ENCODE assay signal across 1 cellular context in genomic region chr5:158921441-158922262, GRCh38.
TF ChIP-seq lines count a peak whose summit lies in the region.

No MANE protein-coding gene starts in this region.

TF ChIP-seq in GM12878, 131 proteins besides CTCF, POLR2A, EP300 and RAD21 (continued from another document):
- TF ChIP-seq CHD4 (IDR thresholded peaks at IDR 0.05) = no peak
